Comparison of ENCODE assay signal across 26 cellular contexts in the genomic region with DNA sequence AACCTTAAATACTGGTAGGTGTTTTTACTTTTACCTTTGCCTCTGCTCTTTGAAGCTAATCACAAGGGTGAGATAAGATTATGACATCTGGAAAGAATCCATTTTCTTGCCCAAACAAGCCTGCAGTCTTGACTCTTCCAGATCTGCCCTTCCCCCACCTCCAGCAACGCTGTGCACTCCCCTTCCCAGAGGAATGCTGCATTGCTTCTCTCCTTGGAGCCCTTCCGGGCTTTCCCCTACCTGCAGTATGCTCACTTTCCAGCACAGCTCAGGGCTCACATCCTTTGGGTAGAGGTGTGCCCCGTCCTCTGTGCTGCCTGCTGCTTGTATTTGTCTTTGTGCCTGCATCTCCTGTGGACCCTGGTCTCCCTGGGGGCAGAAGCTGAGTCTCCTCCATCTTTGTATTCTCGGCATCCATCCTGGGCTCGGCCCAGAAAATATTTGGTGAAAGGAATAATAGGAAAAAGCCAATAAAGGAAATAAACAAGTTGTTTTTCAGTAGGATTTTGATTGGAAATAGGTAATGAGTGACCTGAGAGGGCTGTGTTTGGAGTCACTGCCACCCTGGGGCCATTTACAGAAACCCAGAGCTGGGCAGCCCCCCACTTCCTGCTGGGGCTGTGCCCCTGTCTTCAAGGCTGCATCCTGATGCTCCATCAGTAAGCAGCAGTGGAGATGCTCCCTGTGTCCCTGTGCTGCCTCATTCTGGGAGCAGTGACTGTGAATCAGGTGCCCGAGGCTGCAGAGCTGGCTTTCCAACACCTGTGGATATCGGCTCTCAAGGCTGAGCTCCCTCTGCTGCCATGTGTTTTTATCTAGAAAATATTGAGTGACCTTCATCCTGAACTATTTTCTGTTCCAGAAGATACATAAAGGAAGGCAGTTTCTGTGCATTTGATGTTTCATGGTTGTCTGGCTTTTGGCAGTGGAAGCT.
DNase-seq lines count a peak whose midpoint lies in the region; ATAC-seq, FAIRE-seq and TF ChIP-seq lines count a peak whose summit lies in the region.
"Had no signal": no experiment of that assay in that cellular context is flagged by ENCODE, and none has a peak within 500 bp of the region (broad histone marks: within the 10 kb centered on the region; RNA-seq: fewer than 3 reads in every experiment).

No MANE protein-coding gene starts in this region.

- H3K4me2 ChIP-seq in trophoblast cell (ENCODE audit: low read length) = no peak overlapping the region
- H3K4me2 ChIP-seq: smooth muscle cell had no signal

- peak overlapping the region; percentile 84 for H2BK120ac ChIP-seq in trophoblast cell (ENCODE audit: insufficient read depth, low read length, poor library complexity)

- H3K9me3 ChIP-seq in breast epithelium (no peaks in the 10 kb centered on the region), T-helper 17 cell (ENCODE audit: control insufficient read depth, low read length, poor library complexity, severe bottlenecking) (no peaks in the 10 kb centered on the region), trophoblast cell (ENCODE audit: insufficient read depth, low read depth, low read length) (peaks cover 4% of the 10 kb centered on the region), kidney (ENCODE audit: control insufficient read depth in 1 of 2, low read length in 2 of 2) (no peaks in the 10 kb centered on the region)
- H3K9me3 ChIP-seq: testis had no signal

- no TSS peak for BruUV-seq in MCF 10A (replicated peaks; lab: Mats Ljungman, UMichigan)

- TF ChIP-seq POLR2A in breast epithelium (IDR thresholded peaks at IDR 0.05) = no peak

- intact Hi-C loops in MCF 10A (cut with micrococcal nuclease) = no loop called here
- intact Hi-C loops in breast epithelium (cut with DNase I; ENCODE audit: low total_unique reads) = no loop called here
- intact Hi-C loops in kidney (cut with DNase I) = no loop called here

- WGBS in trophoblast cell (ENCODE audit: extremely low coverage, insufficient coverage, insufficient read length) = no CpG with 5 or more reads among the region's 7 CpGs

- H3K36me3 ChIP-seq in breast epithelium = no peaks in the 10 kb centered on the region
- H3K36me3 ChIP-seq in trophoblast cell (ENCODE audit: control insufficient read depth in 1 of 2, insufficient read depth in 2 of 2, low read length in 2 of 2) = no peaks in the 10 kb centered on the region
- peaks cover 2 to 4% of the 10 kb centered on the region in 2 donors for H3K36me3 ChIP-seq in kidney (ENCODE audit: control insufficient read depth in 1 of 2, insufficient read depth in 2 of 2, low read length in 2 of 2)

- peak; percentile 44 for DNase-seq in MCF 10A (ENCODE audit: unreplicated experiment)
- no peak for DNase-seq in breast epithelium (ENCODE audit: low spot score in 2 of 2)
- no peak for DNase-seq in T-helper 17 cell
- DNase-seq in foreskin keratinocyte = peak; percentile 57 to 80
- DNase-seq in trophoblast cell = peak; percentile 90 to 96
- no peak for DNase-seq in hepatic stellate cell (ENCODE audit: low spot score)
- DNase-seq in kidney = no peak
- DNase-seq in SKM-1 treated with dmso at 0.1 percent for 144 hours (lab: John Stamatoyannopoulos, UW; ENCODE audit: unreplicated experiment) = no peak
- DNase-seq: ACHN; activated CD4-positive, alpha-beta T cell treated with anti-CD3 and anti-CD28 coated beads for 36 hours; activated naive CD8-positive, alpha-beta T cell treated with anti-CD3 and anti-CD28 coated beads, Interleukin-2, amount 50 U/mL, for 24 hours; C1 segment of cervical spinal cord; dermis blood vessel endothelial cell; GM23248; kidney glomerular epithelial cell; MM.1S; NCI-H1694 treated with DMSO at 0.1 percent for 48 hours; NCI-H345; occipital lobe; retina; SHP77 treated with DMSO at 0.1 percent for 48 hours; testis had no signal

- peak overlapping the region; percentile 43 for H3K14ac ChIP-seq in trophoblast cell (ENCODE audit: low read length)

- CTCF ChIA-PET in MCF 10A (lab: Yijun Ruan, JAX) = interaction anchor here (0.6 to 0.8 kb wide), 3 partner anchors 22 to 696 kb away, joined by 3 to 5 read pairs (median 5); no protein-coding TSS in a partner anchor

- no peak overlapping the region for H2AFZ ChIP-seq in trophoblast cell (ENCODE audit: insufficient read depth, low read length, poor library complexity)
- H2AFZ ChIP-seq: GM23248 had no signal

- H3K36me3 Mint-ChIP-seq in MCF 10A (ENCODE audit: insufficient read depth, unreplicated experiment) = peaks cover 12% of the 10 kb centered on the region
- H3K36me3 Mint-ChIP-seq in T-helper 17 cell (ENCODE audit: low read depth) = peaks cover 12% of the 10 kb centered on the region

- no peaks in the 10 kb centered on the region for H3K9me3 Mint-ChIP-seq in MCF 10A (ENCODE audit: unreplicated experiment)
- H3K9me3 Mint-ChIP-seq: activated naive CD8-positive, alpha-beta T cell treated with anti-CD3 and anti-CD28 coated beads, Interleukin-2, amount 50 U/mL, for 24 hours; activated T-helper 2 cell treated with anti-CD3 and anti-CD28 coated beads, Interferon-gamma antibody, Interleukin-2, Interleukin-4, amounts not matched to agents 10 μg/mL and 5 μg/mL and 100 μg/mL, durations not matched to agents 14 hours and 24 hours and 36 hours; stimulated activated memory B cell treated with anti-CD40 and anti-IgM and Interleukin-4, amounts not matched to agents 10 μg/mL and 1 μg/mL and 100 μg/mL, for 72 hours had no signal

- TF ChIP-seq CTCF in MCF 10A (IDR thresholded peaks at IDR 0.05; ENCODE audit: unreplicated experiment) (no peak), breast epithelium (IDR thresholded peaks at IDR 0.05) (no peak), foreskin keratinocyte (conservative IDR thresholded peaks at IDR 0.05) (no peak), kidney (IDR thresholded peaks at IDR 0.05; ENCODE audit: borderline replicate concordance, extremely low read depth, insufficient read depth) (no peak)

- H3K4me3 Mint-ChIP-seq in MCF 10A (ENCODE audit: unreplicated experiment) (no peak overlapping the region), T-helper 17 cell (no peak overlapping the region)
- H3K4me3 Mint-ChIP-seq: activated CD4-positive, alpha-beta T cell treated with anti-CD3 and anti-CD28 coated beads for 36 hours; activated naive CD8-positive, alpha-beta T cell treated with anti-CD3 and anti-CD28 coated beads, Interleukin-2, amount 50 U/mL, for 24 hours; stimulated activated memory B cell treated with anti-CD40 and anti-IgM and Interleukin-4, amounts not matched to agents 10 μg/mL and 1 μg/mL and 100 μg/mL, for 72 hours had no signal

- H3K27ac ChIP-seq in breast epithelium (no peak overlapping the region), foreskin keratinocyte (no peak overlapping the region), trophoblast cell (ENCODE audit: low read depth, low read length) (peak overlapping the region; percentile 81), kidney (ENCODE audit: low read depth in 2 of 2, low read length in 2 of 2) (no peak overlapping the region)
- H3K27ac ChIP-seq: GM23248, testis had no signal

- H3K9ac ChIP-seq in trophoblast cell (ENCODE audit: low read length) (no peak overlapping the region), kidney (ENCODE audit: low read length in 2 of 2) (no peak overlapping the region)
- H3K9ac ChIP-seq: GM23248 had no signal

- H3K23ac ChIP-seq in trophoblast cell (ENCODE audit: low read length) = no peak overlapping the region

- peak overlapping the region; percentile 13 for H3K4ac ChIP-seq in trophoblast cell (ENCODE audit: low read depth, low read length)

- POLR2A ChIA-PET in MCF 10A (lab: Yijun Ruan, JAX) = interaction anchor here (0.6 to 2.1 kb wide), 5 partner anchors 11 to 126 kb away, joined by 3 to 9 read pairs (median 3); no protein-coding TSS in a partner anchor

- peaks cover 5% of the 10 kb centered on the region for H3K4me1 Mint-ChIP-seq in MCF 10A (ENCODE audit: insufficient read depth, unreplicated experiment)
- peaks cover 7% of the 10 kb centered on the region for H3K4me1 Mint-ChIP-seq in T-helper 17 cell
- H3K4me1 Mint-ChIP-seq: activated CD4-positive, alpha-beta T cell treated with anti-CD3 and anti-CD28 coated beads for 36 hours; activated naive CD8-positive, alpha-beta T cell treated with anti-CD3 and anti-CD28 coated beads, Interleukin-2, amount 50 U/mL, for 24 hours; stimulated activated memory B cell treated with anti-CD40 and anti-IgM and Interleukin-4, amounts not matched to agents 10 μg/mL and 1 μg/mL and 100 μg/mL, for 72 hours had no signal

- peak overlapping the region; percentile 24 for H4K8ac ChIP-seq in trophoblast cell (ENCODE audit: low read depth, low read length)

- peaks cover 7% of the 10 kb centered on the region for H3K79me2 ChIP-seq in trophoblast cell (ENCODE audit: control insufficient read depth, insufficient read depth, low read length, poor library complexity)

- H3K27ac Mint-ChIP-seq in MCF 10A (ENCODE audit: low read depth, unreplicated experiment) (peak overlapping the region; percentile 84), T-helper 17 cell (peak overlapping the region; percentile 19)
- H3K27ac Mint-ChIP-seq: activated CD4-positive, alpha-beta T cell treated with anti-CD3 and anti-CD28 coated beads for 36 hours; activated naive CD8-positive, alpha-beta T cell treated with anti-CD3 and anti-CD28 coated beads, Interleukin-2, amount 50 U/mL, for 24 hours; activated T-helper 2 cell treated with anti-CD3 and anti-CD28 coated beads, Interferon-gamma antibody, Interleukin-2, Interleukin-4, amounts not matched to agents 10 μg/mL and 5 μg/mL and 100 μg/mL, durations not matched to agents 14 hours and 24 hours and 36 hours; stimulated activated memory B cell treated with anti-CD40 and anti-IgM and Interleukin-4, amounts not matched to agents 10 μg/mL and 1 μg/mL and 100 μg/mL, for 72 hours had no signal

- H2BK12ac ChIP-seq in trophoblast cell (ENCODE audit: low read length) = peak overlapping the region; percentile 34

- peaks cover 65% of the 10 kb centered on the region for H3K79me1 ChIP-seq in trophoblast cell (ENCODE audit: low read length)

- peak overlapping the region; percentile 76 for H2BK5ac ChIP-seq in trophoblast cell (ENCODE audit: low read depth, low read length, poor library complexity)

- no peak overlapping the region for H3K4me3 ChIP-seq in breast epithelium
- no peak overlapping the region for H3K4me3 ChIP-seq in trophoblast cell (ENCODE audit: low read depth, low read length)
- H3K4me3 ChIP-seq in kidney (ENCODE audit: low read length in 2 of 2) = no peak overlapping the region
- H3K4me3 ChIP-seq: GM23248, K562, smooth muscle cell, testis had no signal

- no peak overlapping the region for H4K12ac ChIP-seq in trophoblast cell (ENCODE audit: low read depth, low read length)

- no peaks in the 10 kb centered on the region for H3K27me3 Mint-ChIP-seq in MCF 10A (ENCODE audit: insufficient read depth, unreplicated experiment)
- no peaks in the 10 kb centered on the region for H3K27me3 Mint-ChIP-seq in T-helper 17 cell
- H3K27me3 Mint-ChIP-seq: activated CD4-positive, alpha-beta T cell treated with anti-CD3 and anti-CD28 coated beads for 36 hours; activated naive CD8-positive, alpha-beta T cell treated with anti-CD3 and anti-CD28 coated beads, Interleukin-2, amount 50 U/mL, for 24 hours; stimulated activated memory B cell treated with anti-CD40 and anti-IgM and Interleukin-4, amounts not matched to agents 10 μg/mL and 1 μg/mL and 100 μg/mL, for 72 hours had no signal

- no peaks in the 10 kb centered on the region for H3K4me1 ChIP-seq in breast epithelium
- no peaks in the 10 kb centered on the region for H3K4me1 ChIP-seq in foreskin keratinocyte
- H3K4me1 ChIP-seq in trophoblast cell (ENCODE audit: control insufficient read depth in 1 of 2, insufficient read depth in 2 of 2, low read length in 2 of 2) = peaks cover 55 to 61% of the 10 kb centered on the region in 2 experiments
- peaks cover 0 to 2% of the 10 kb centered on the region in 2 donors for H3K4me1 ChIP-seq in kidney (ENCODE audit: control insufficient read depth in 1 of 2, insufficient read depth in 1 of 2, low read depth in 1 of 2, low read length in 2 of 2)
- H3K4me1 ChIP-seq: testis had no signal

- H3K18ac ChIP-seq in trophoblast cell (ENCODE audit: low read length) = peak overlapping the region; percentile 73

- FAIRE-seq in kidney (lab: Jason Lieb, UNC) = no peak
- FAIRE-seq: K562 had no signal

- peak overlapping the region; percentile 78 for H4K91ac ChIP-seq in trophoblast cell (ENCODE audit: low read depth, low read length)

- ATAC-seq in T-helper 17 cell (no peak), foreskin keratinocyte (peak; percentile 61)
- ATAC-seq: activated CD4-positive, alpha-beta T cell treated with anti-CD3 and anti-CD28 coated beads for 36 hours; activated naive CD8-positive, alpha-beta T cell treated with anti-CD3 and anti-CD28 coated beads, Interleukin-2, amount 50 U/mL, for 24 hours; K562; stimulated activated memory B cell treated with anti-CD40 and anti-IgM and Interleukin-4, amounts not matched to agents 10 μg/mL and 1 μg/mL and 100 μg/mL, for 72 hours had no signal

- H3K27me3 ChIP-seq in breast epithelium = no peaks in the 10 kb centered on the region
- no peaks in the 10 kb centered on the region for H3K27me3 ChIP-seq in foreskin keratinocyte
- no peaks in the 10 kb centered on the region for H3K27me3 ChIP-seq in trophoblast cell (ENCODE audit: insufficient read depth, low read length)
- H3K27me3 ChIP-seq: testis had no signal

- H2AK5ac ChIP-seq in trophoblast cell (ENCODE audit: low read length) = peak overlapping the region; percentile 65

Comparison
In these comparisons a context has a peak if more than half of its experiments do, and no peak if none do; other contexts are left out.
1. DNase-seq: peak in MCF 10A (single experiment), foreskin keratinocyte (2 of 2) and trophoblast cell (2 of 2); none in breast epithelium (0 of 2), T-helper 17 cell (0 of 3), hepatic stellate cell (single experiment), kidney (single experiment) and SKM-1 treated with dmso at 0.1 percent for 144 hours (single experiment).